2 cellular contexts compared by ENCODE assay signal in the genomic region with DNA sequence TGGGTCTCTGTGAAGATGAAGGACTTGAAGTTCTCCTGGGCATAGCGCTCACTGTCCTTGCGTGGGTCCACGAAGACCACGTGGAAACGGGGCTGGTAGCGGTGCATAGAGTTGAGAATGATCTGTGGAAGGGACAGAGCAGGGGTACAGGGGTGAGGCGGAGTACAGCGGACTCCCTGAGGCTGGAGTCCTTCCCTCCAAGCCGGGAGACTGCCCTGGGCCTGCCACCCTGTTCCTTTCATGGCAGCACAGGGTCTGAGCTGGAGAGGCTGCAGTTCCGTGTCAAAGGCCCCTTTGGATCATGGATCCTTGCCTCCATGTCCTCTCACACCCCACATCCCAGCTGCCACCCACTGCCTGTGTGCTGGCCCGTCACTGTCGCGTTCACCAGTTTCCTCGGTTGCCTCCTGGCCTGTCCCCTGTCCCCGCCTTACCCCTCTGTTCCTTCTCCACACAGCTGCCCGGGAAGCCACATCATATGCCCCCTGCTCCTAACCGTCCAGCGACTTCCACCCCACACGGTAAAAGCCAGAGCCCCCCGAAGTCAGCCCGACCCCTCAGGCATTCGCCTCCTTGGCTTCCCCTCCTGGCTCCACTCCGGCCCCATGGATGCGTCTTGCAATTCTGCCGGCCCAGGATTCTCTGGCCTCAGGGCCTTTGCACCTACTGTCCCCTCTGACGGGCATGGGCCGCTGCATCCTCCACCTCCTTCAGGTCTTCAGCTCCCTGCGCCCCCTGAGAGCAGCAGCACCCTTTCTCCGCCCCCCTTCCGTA.
TF ChIP-seq lines count a peak whose summit lies in the region.

No MANE protein-coding gene starts in this region.

TF ChIP-seq in WTC11, 78 proteins besides CTCF, POLR2A, EP300 and RAD21 (continued from another document):
- no peak for TF ChIP-seq ELF4 (CRISPR knock-in tag; IDR thresholded peaks at IDR 0.05; ENCODE audit: low read depth)
- TF ChIP-seq, protein P1, sequence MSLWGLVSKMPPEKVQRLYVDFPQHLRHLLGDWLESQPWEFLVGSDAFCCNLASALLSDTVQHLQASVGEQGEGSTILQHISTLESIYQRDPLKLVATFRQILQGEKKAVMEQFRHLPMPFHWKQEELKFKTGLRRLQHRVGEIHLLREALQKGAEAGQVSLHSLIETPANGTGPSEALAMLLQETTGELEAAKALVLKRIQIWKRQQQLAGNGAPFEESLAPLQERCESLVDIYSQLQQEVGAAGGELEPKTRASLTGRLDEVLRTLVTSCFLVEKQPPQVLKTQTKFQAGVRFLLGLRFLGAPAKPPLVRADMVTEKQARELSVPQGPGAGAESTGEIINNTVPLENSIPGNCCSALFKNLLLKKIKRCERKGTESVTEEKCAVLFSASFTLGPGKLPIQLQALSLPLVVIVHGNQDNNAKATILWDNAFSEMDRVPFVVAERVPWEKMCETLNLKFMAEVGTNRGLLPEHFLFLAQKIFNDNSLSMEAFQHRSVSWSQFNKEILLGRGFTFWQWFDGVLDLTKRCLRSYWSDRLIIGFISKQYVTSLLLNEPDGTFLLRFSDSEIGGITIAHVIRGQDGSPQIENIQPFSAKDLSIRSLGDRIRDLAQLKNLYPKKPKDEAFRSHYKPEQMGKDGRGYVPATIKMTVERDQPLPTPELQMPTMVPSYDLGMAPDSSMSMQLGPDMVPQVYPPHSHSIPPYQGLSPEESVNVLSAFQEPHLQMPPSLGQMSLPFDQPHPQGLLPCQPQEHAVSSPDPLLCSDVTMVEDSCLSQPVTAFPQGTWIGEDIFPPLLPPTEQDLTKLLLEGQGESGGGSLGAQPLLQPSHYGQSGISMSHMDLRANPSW (CRISPR knock-in tag; conservative IDR thresholded peaks at IDR 0.05; ENCODE audit: low read depth): no peak
- no peak for TF ChIP-seq TCF7 (CRISPR knock-in tag; IDR thresholded peaks at IDR 0.05; ENCODE audit: low read depth)

TF ChIP-seq in liver, 16 proteins besides CTCF, POLR2A, EP300 and RAD21 (continued from another document):
- TF ChIP-seq, protein P2, sequence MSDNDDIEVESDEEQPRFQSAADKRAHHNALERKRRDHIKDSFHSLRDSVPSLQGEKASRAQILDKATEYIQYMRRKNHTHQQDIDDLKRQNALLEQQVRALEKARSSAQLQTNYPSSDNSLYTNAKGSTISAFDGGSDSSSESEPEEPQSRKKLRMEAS (IDR thresholded peaks at IDR 0.05): no peak
- TF ChIP-seq EGR1 (IDR thresholded peaks at IDR 0.05; ENCODE audit: low read depth in 2 of 2) (no peak), JUND (IDR thresholded peaks at IDR 0.05) (no peak), FOXA1 (IDR thresholded peaks at IDR 0.05) (no peak), NR2F2 (IDR thresholded peaks at IDR 0.05) (no peak)
TF ChIP-seq in liver: peak in this region for 0.
